In genomic region chr3:18446067-18446793, GRCh38 we compare ENCODE assay signal across 8 cellular contexts. TPM values are rescaled to one million over a fixed set of nuclear protein-coding genes. Genes with fewer than 3 reads are reported as not detected.
A peak's percentile ranks its signal among the peaks of the same experiment; 100 is the strongest.
DNase-seq lines count a peak whose midpoint lies in the region; TF ChIP-seq lines count a peak whose summit lies in the region.

No MANE protein-coding gene starts in this region.

- peak overlapping the region; percentile 75 for H3K4me3 ChIP-seq in CD8-positive, alpha-beta memory T cell (ENCODE audit: low read length)

- no peaks in the 10 kb centered on the region for H3K27me3 ChIP-seq in CD8-positive, alpha-beta memory T cell (ENCODE audit: insufficient read depth, low read length, poor library complexity, severe bottlenecking)

- peaks cover 11 to 19% (median 18%) of the 10 kb centered on the region in 5 donors for H3K9me3 Mint-ChIP-seq in CD8-positive, alpha-beta memory T cell
- H3K9me3 Mint-ChIP-seq in brain: peaks cover 7 to 20% (median 10%) of the 10 kb centered on the region in 5 experiments
- H3K9me3 Mint-ChIP-seq in neural crest cell: no peaks in the 10 kb centered on the region
- peaks cover 8% of the 10 kb centered on the region for H3K9me3 Mint-ChIP-seq in MCF 10A (ENCODE audit: unreplicated experiment)

- H3K27me3 Mint-ChIP-seq in CD8-positive, alpha-beta memory T cell: peaks cover 0 to 2% of the 10 kb centered on the region in 2 donors
- H3K27me3 Mint-ChIP-seq in brain: peaks cover 52% of the 10 kb centered on the region
- H3K27me3 Mint-ChIP-seq in neural crest cell (ENCODE audit: low read depth): peaks cover 55% of the 10 kb centered on the region
- H3K27me3 Mint-ChIP-seq in MCF 10A (ENCODE audit: insufficient read depth, unreplicated experiment): peaks cover 81% of the 10 kb centered on the region

- H3K4me1 ChIP-seq in CD8-positive, alpha-beta memory T cell (ENCODE audit: insufficient read depth, low read length): peaks cover 23% of the 10 kb centered on the region

- DNase-seq in CD8-positive, alpha-beta memory T cell: no peak
- DNase-seq in Kasumi-1 (lab: John Stamatoyannopoulos, UW): peak; percentile 60 to 64
- DNase-seq in neural crest cell (ENCODE audit: low read depth, low spot score): no peak
- no peak for DNase-seq in DMS79 treated with DMSO at 0.1 percent for 48 hours (lab: John Stamatoyannopoulos, UW)
- no peak for DNase-seq in DMS53 treated with DMSO at 0.1 percent for 48 hours (lab: John Stamatoyannopoulos, UW; ENCODE audit: unreplicated experiment)
- no peak for DNase-seq in NCI-H128 (lab: John Stamatoyannopoulos, UW; ENCODE audit: unreplicated experiment)
- DNase-seq in MCF 10A (ENCODE audit: unreplicated experiment): no peak

- peak overlapping the region; percentile 87 to 97 (median 95) for H3K4me3 Mint-ChIP-seq in CD8-positive, alpha-beta memory T cell
- peak overlapping the region; percentile 84 to 89 (median 87) for H3K4me3 Mint-ChIP-seq in brain
- H3K4me3 Mint-ChIP-seq in neural crest cell: peak overlapping the region; percentile 94
- no peak overlapping the region for H3K4me3 Mint-ChIP-seq in MCF 10A (ENCODE audit: unreplicated experiment)

- TF ChIP-seq CTCF in brain (conservative IDR thresholded peaks at IDR 0.05) (no peak), neural crest cell (conservative IDR thresholded peaks at IDR 0.05) (no peak), MCF 10A (IDR thresholded peaks at IDR 0.05; ENCODE audit: unreplicated experiment) (no peak)

- no peaks in the 10 kb centered on the region for H3K36me3 ChIP-seq in CD8-positive, alpha-beta memory T cell (ENCODE audit: insufficient read depth, low read length)

- peak overlapping the region; percentile 82 to 99 (median 94) for H3K27ac Mint-ChIP-seq in CD8-positive, alpha-beta memory T cell
- H3K27ac Mint-ChIP-seq in brain (peak overlapping the region in 2 of 5 experiments; percentile 26 to 51), neural crest cell (ENCODE audit: unreplicated experiment) (no peak overlapping the region), MCF 10A (ENCODE audit: low read depth, unreplicated experiment) (no peak overlapping the region)

- intact Hi-C loops in MCF 10A (cut with micrococcal nuclease): no loop called here

- POLR2A ChIA-PET in CD8-positive, alpha-beta memory T cell (lab: Charles Lee): interaction anchor here (0.8 to 1.2 kb wide), 3 partner anchors 9 to 312 kb away, joined by 3 to 4 read pairs (median 3); no protein-coding TSS in a partner anchor
- POLR2A ChIA-PET in MCF 10A (lab: Yijun Ruan, JAX): interaction anchor here (0.6 kb wide), 1 partner anchor 1395 kb away, joined by 3 read pairs; no protein-coding TSS in a partner anchor

- CTCF ChIA-PET in CD8-positive, alpha-beta memory T cell (lab: Charles Lee): interaction anchor here (0.6 to 2.3 kb wide), 6 partner anchors 9 to 313 kb away, joined by 3 to 8 read pairs (median 4); no protein-coding TSS in a partner anchor
- CTCF ChIA-PET in MCF 10A (lab: Yijun Ruan, JAX): interaction anchor here (0.6 to 1.6 kb wide), 5 partner anchors 10 to 546 kb away, joined by 3 read pairs; no protein-coding TSS in a partner anchor

- H3K27ac ChIP-seq in CD8-positive, alpha-beta memory T cell (ENCODE audit: low read depth, low read length): peak overlapping the region; percentile 27

- BruUV-seq in MCF 10A (replicated peaks; lab: Mats Ljungman, UMichigan): no TSS peak

- peaks cover 7% of the 10 kb centered on the region for H3K9me3 ChIP-seq in CD8-positive, alpha-beta memory T cell (ENCODE audit: low read length)

- H3K4me1 Mint-ChIP-seq in CD8-positive, alpha-beta memory T cell: peaks cover 36 to 53% (median 49%) of the 10 kb centered on the region in 3 donors
- H3K4me1 Mint-ChIP-seq in brain (peaks cover 24% of the 10 kb centered on the region), neural crest cell (peaks cover 20% of the 10 kb centered on the region), MCF 10A (ENCODE audit: insufficient read depth, unreplicated experiment) (no peaks in the 10 kb centered on the region)

- peaks cover 2 to 38% (median 21%) of the 10 kb centered on the region in 3 donors for H3K36me3 Mint-ChIP-seq in CD8-positive, alpha-beta memory T cell
- H3K36me3 Mint-ChIP-seq in brain: peaks cover 4% of the 10 kb centered on the region
- H3K36me3 Mint-ChIP-seq in neural crest cell (ENCODE audit: low read depth): no peaks in the 10 kb centered on the region
- no peaks in the 10 kb centered on the region for H3K36me3 Mint-ChIP-seq in MCF 10A (ENCODE audit: insufficient read depth, unreplicated experiment)

RNA-seq across cellular contexts. Expression of gene SATB1, which starts 21.1 kb away (rescaled TPM):
- total RNA-seq in CD8-positive, alpha-beta memory T cell: 100 to 1,000 TPM; 158 to 163 TPM
- 89.6 TPM for polyA plus RNA-seq in CD8-positive, alpha-beta memory T cell
- 24.1 TPM for polyA plus RNA-seq in brain (ENCODE audit: insufficient read depth, low read depth, low replicate concordance)
- 22.1 and 22.3 TPM in 2 replicates for total RNA-seq in neural crest cell
- 0.23 and 0.44 TPM in 2 replicates for total RNA-seq in MCF 10A (2022)

Comparison
In these comparisons a context has a peak if more than half of its experiments do, and no peak if none do; other contexts are left out.
1. DNase-seq: peak in Kasumi-1 (2 of 2); none in CD8-positive, alpha-beta memory T cell (0 of 5), neural crest cell (single experiment), DMS79 treated with DMSO at 0.1 percent for 48 hours (single experiment), DMS53 treated with DMSO at 0.1 percent for 48 hours (single experiment), NCI-H128 (single experiment) and MCF 10A (single experiment).
2. H3K27ac Mint-ChIP-seq: peak in CD8-positive, alpha-beta memory T cell (8 of 8); none in neural crest cell (single experiment) and MCF 10A (single experiment).
3. RNA of gene SATB1, which starts 21.1 kb away (total RNA-seq): 158 to 163 TPM in CD8-positive, alpha-beta memory T cell and 22.1 to 22.3 TPM in neural crest cell; 0.23 to 0.44 TPM in MCF 10A; every median in the first group is over 10 times any median in the second.